1 cellular context compared by ENCODE assay signal in the genomic region with DNA sequence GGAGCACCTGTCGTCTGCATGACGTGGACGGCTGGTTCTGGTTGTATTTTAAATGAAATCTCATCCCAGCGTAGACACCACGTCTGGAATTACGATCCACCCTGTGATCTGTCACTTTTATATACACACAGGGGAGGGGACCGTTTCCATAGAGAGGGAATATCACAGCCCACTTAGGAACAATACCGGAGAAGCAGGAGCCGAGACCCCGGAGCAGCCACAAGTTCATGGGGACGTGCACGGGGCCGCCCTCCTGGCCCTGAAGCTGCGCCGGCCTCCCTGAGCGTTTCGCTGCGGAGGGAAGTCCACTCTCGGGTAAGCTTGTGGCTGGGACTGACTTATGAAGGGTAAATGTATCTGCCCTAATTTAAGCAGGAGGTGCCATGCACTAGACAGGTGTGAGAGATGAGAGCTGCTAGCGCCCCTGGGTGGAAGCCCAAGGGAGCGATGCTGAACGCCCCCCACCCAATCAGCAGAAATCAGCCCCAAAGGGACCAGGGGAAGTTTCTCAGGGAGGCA.
TF ChIP-seq lines count a peak whose summit lies in the region.

A gene with protein sequence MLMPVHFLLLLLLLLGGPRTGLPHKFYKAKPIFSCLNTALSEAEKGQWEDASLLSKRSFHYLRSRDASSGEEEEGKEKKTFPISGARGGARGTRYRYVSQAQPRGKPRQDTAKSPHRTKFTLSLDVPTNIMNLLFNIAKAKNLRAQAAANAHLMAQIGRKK (plus strand): TSS at position 51 of the 519 bp plus-strand sequence. CDS start 8,755 bp downstream, outside the sequence.

TF ChIP-seq in K562, 482 proteins besides CTCF, POLR2A, EP300 and RAD21 (continued from another document):
- TF ChIP-seq, protein P1, sequence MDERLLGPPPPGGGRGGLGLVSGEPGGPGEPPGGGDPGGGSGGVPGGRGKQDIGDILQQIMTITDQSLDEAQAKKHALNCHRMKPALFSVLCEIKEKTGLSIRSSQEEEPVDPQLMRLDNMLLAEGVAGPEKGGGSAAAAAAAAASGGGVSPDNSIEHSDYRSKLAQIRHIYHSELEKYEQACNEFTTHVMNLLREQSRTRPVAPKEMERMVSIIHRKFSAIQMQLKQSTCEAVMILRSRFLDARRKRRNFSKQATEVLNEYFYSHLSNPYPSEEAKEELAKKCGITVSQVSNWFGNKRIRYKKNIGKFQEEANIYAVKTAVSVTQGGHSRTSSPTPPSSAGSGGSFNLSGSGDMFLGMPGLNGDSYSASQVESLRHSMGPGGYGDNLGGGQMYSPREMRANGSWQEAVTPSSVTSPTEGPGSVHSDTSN (CRISPR knock-in tag; IDR thresholded peaks at IDR 0.05; ENCODE audit: low read depth): no peak
- TF ChIP-seq, protein P1 (tag; conservative IDR thresholded peaks at IDR 0.05; ENCODE audit: low read depth): no peak
- TF ChIP-seq, protein P2, sequence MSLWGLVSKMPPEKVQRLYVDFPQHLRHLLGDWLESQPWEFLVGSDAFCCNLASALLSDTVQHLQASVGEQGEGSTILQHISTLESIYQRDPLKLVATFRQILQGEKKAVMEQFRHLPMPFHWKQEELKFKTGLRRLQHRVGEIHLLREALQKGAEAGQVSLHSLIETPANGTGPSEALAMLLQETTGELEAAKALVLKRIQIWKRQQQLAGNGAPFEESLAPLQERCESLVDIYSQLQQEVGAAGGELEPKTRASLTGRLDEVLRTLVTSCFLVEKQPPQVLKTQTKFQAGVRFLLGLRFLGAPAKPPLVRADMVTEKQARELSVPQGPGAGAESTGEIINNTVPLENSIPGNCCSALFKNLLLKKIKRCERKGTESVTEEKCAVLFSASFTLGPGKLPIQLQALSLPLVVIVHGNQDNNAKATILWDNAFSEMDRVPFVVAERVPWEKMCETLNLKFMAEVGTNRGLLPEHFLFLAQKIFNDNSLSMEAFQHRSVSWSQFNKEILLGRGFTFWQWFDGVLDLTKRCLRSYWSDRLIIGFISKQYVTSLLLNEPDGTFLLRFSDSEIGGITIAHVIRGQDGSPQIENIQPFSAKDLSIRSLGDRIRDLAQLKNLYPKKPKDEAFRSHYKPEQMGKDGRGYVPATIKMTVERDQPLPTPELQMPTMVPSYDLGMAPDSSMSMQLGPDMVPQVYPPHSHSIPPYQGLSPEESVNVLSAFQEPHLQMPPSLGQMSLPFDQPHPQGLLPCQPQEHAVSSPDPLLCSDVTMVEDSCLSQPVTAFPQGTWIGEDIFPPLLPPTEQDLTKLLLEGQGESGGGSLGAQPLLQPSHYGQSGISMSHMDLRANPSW (CRISPR knock-in tag; IDR thresholded peaks at IDR 0.05): no peak
- no peak for TF ChIP-seq KLF1 (tag; IDR thresholded peaks at IDR 0.05)
- TF ChIP-seq CBX1 (IDR thresholded peaks at IDR 0.05; ENCODE audit: low read depth): no peak
- TF ChIP-seq JUND (IDR thresholded peaks at IDR 0.05; ENCODE audit: borderline replicate concordance, low read depth, low read length): no peak
- TF ChIP-seq JUND (tag; IDR thresholded peaks at IDR 0.05; ENCODE audit: borderline replicate concordance, low read depth, low read length): no peak
- TF ChIP-seq, protein P3, sequence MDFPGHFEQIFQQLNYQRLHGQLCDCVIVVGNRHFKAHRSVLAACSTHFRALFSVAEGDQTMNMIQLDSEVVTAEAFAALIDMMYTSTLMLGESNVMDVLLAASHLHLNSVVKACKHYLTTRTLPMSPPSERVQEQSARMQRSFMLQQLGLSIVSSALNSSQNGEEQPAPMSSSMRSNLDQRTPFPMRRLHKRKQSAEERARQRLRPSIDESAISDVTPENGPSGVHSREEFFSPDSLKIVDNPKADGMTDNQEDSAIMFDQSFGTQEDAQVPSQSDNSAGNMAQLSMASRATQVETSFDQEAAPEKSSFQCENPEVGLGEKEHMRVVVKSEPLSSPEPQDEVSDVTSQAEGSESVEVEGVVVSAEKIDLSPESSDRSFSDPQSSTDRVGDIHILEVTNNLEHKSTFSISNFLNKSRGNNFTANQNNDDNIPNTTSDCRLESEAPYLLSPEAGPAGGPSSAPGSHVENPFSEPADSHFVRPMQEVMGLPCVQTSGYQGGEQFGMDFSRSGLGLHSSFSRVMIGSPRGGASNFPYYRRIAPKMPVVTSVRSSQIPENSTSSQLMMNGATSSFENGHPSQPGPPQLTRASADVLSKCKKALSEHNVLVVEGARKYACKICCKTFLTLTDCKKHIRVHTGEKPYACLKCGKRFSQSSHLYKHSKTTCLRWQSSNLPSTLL (IDR thresholded peaks at IDR 0.05): no peak
- TF ChIP-seq NELFE (IDR thresholded peaks at IDR 0.05; ENCODE audit: insufficient read depth, insufficient read length): no peak
- TF ChIP-seq FOS (IDR thresholded peaks at IDR 0.05; ENCODE audit: extremely low read depth, insufficient read length): no peak
